ENCODE assay signal across 10 cellular contexts in genomic region chr3:119664370-119664769, GRCh38. TPM values are rescaled to one million over a fixed set of nuclear protein-coding genes. Genes with fewer than 3 reads are reported as not detected.
A peak's percentile ranks its signal among the peaks of the same experiment; 100 is the strongest.
DNase-seq lines count a peak whose midpoint lies in the region; ATAC-seq, FAIRE-seq and TF ChIP-seq lines count a peak whose summit lies in the region.
"Had no signal": no experiment of that assay in that cellular context is flagged by ENCODE, and none has a peak within 500 bp of the region (broad histone marks: within the 10 kb centered on the region; RNA-seq: fewer than 3 reads in every experiment).

No MANE protein-coding gene starts in this region.

- H3K9me3 ChIP-seq in cardiac muscle cell (ENCODE audit: low read depth) = no peaks in the 10 kb centered on the region
- H3K9me3 ChIP-seq: pancreas had no signal

- no peak overlapping the region for H3K4me3 Mint-ChIP-seq in stimulated activated memory B cell treated with anti-CD40 and anti-IgM and Interleukin-4, amounts not matched to agents 10 μg/mL and 1 μg/mL and 100 μg/mL, for 72 hours
- H3K4me3 Mint-ChIP-seq: activated naive CD4-positive, alpha-beta T cell treated with anti-CD3 and anti-CD28 coated beads, Interleukin-2, amount 10 ng/mL, durations not matched to agents 7 days and 5 days had no signal

- FAIRE-seq in GM19239 (lab: Jason Lieb, UNC) = no peak
- FAIRE-seq: pancreas had no signal

- H3K4me1 ChIP-seq in cardiac muscle cell (ENCODE audit: low read depth) = peaks cover 61% of the 10 kb centered on the region

- H3K27ac Mint-ChIP-seq in stimulated activated memory B cell treated with anti-CD40 and anti-IgM and Interleukin-4, amounts not matched to agents 10 μg/mL and 1 μg/mL and 100 μg/mL, for 72 hours = peak overlapping the region; percentile 22
- H3K27ac Mint-ChIP-seq: activated naive CD4-positive, alpha-beta T cell treated with anti-CD3 and anti-CD28 coated beads, Interleukin-2, amount 10 ng/mL, durations not matched to agents 7 days and 5 days had no signal

- H3K4me3 ChIP-seq in cardiac muscle cell (no peak overlapping the region), fibroblast of mammary gland (ENCODE audit: control insufficient read depth, low read depth, low read length) (no peak overlapping the region)
- H3K4me3 ChIP-seq: pancreas had no signal

- H3K4me1 Mint-ChIP-seq in stimulated activated memory B cell treated with anti-CD40 and anti-IgM and Interleukin-4, amounts not matched to agents 10 μg/mL and 1 μg/mL and 100 μg/mL, for 72 hours = peaks cover 51% of the 10 kb centered on the region

- peaks cover 6% of the 10 kb centered on the region for H3K36me3 ChIP-seq in cardiac muscle cell

- TF ChIP-seq CTCF in cardiac muscle cell (IDR thresholded peaks at IDR 0.05; ENCODE audit: low read depth, low read length) = no peak
- TF ChIP-seq CTCF in fibroblast of mammary gland (conservative IDR thresholded peaks at IDR 0.05; ENCODE audit: control insufficient read depth, insufficient read depth, low read depth, low read length) = no peak

- DNase-seq in cardiac muscle cell (ENCODE audit: low read depth in 1 of 2, low spot score in 1 of 2) = peak in 1 of 2 donors; percentile 32
- DNase-seq in Right ventricle myocardium superior = no peak
- DNase-seq in fibroblast of mammary gland (ENCODE audit: low read depth) = peak; percentile 47
- no peak for DNase-seq in GM19239 (ENCODE audit: insufficient read length, low spot score)
- DNase-seq: activated naive CD4-positive, alpha-beta T cell treated with anti-CD3 and anti-CD28 coated beads, Interleukin-2, amount 10 ng/mL, durations not matched to agents 7 days and 5 days; DMS79 treated with DMSO at 0.1 percent for 48 hours; pancreas had no signal

- no peaks in the 10 kb centered on the region for H3K9me3 Mint-ChIP-seq in stimulated activated memory B cell treated with anti-CD40 and anti-IgM and Interleukin-4, amounts not matched to agents 10 μg/mL and 1 μg/mL and 100 μg/mL, for 72 hours
- H3K9me3 Mint-ChIP-seq: activated naive CD4-positive, alpha-beta T cell treated with anti-CD3 and anti-CD28 coated beads, Interleukin-2, amount 10 ng/mL, durations not matched to agents 7 days and 5 days had no signal

- intact Hi-C loops in Right ventricle myocardium superior (cut with DNase I) = no loop called here

- H3K27me3 ChIP-seq in cardiac muscle cell = no peaks in the 10 kb centered on the region
- H3K27me3 ChIP-seq: pancreas had no signal

- peak overlapping the region; percentile 100 for H3K27ac ChIP-seq in cardiac muscle cell
- H3K27ac ChIP-seq: pancreas had no signal

- ATAC-seq in Right ventricle myocardium superior (ENCODE audit: poor library complexity) (no peak), HG02588 (IDR thresholded peaks at IDR 0.05; ENCODE audit: unreplicated experiment) (no peak)
- ATAC-seq in stimulated activated memory B cell treated with anti-CD40 and anti-IgM and Interleukin-4, amounts not matched to agents 10 μg/mL and 1 μg/mL and 100 μg/mL, for 72 hours = no peak

- no peaks in the 10 kb centered on the region for H3K27me3 Mint-ChIP-seq in stimulated activated memory B cell treated with anti-CD40 and anti-IgM and Interleukin-4, amounts not matched to agents 10 μg/mL and 1 μg/mL and 100 μg/mL, for 72 hours
- H3K27me3 Mint-ChIP-seq: activated naive CD4-positive, alpha-beta T cell treated with anti-CD3 and anti-CD28 coated beads, Interleukin-2, amount 10 ng/mL, durations not matched to agents 7 days and 5 days had no signal

- H3K36me3 Mint-ChIP-seq in stimulated activated memory B cell treated with anti-CD40 and anti-IgM and Interleukin-4, amounts not matched to agents 10 μg/mL and 1 μg/mL and 100 μg/mL, for 72 hours = peaks cover 31% of the 10 kb centered on the region

RNA-seq across cellular contexts. Expression of gene POPDC2, which starts 4.0 kb away (rescaled TPM):
- total RNA-seq in cardiac muscle cell = 180 and 214 TPM in 2 replicates
- polyA plus RNA-seq in cardiac muscle cell = 68.0 and 107 TPM in 2 replicates
- 538 TPM for total RNA-seq in Right ventricle myocardium superior

RNA-seq across cellular contexts. Expression of gene COX17, which starts 12.8 kb away (rescaled TPM):
- total RNA-seq in cardiac muscle cell (45.5 and 56.8 TPM in 2 replicates), Right ventricle myocardium superior (168 TPM)
- 146 and 174 TPM in 2 replicates for polyA plus RNA-seq in cardiac muscle cell

RNA-seq across cellular contexts. Expression of gene CFAP91, which starts 38.5 kb away (rescaled TPM):
- total RNA-seq in cardiac muscle cell (0.53 and 0.92 TPM in 2 replicates), Right ventricle myocardium superior (0.75 TPM)
- 1.4 and 3.4 TPM in 2 replicates for polyA plus RNA-seq in cardiac muscle cell
- polyA plus RNA-seq: AG04450 had no signal
